Comparison of ENCODE assay signal across 1 cellular context in genomic region chr12:124668602-124669001, GRCh38.
TF ChIP-seq lines count a peak whose summit lies in the region.

No MANE protein-coding gene starts in this region.

TF ChIP-seq in K562, 482 proteins besides CTCF, POLR2A, EP300 and RAD21 (continued from another document):
- TF ChIP-seq RB1 (IDR thresholded peaks at IDR 0.05; ENCODE audit: low read depth), result no peak
- peak; percentile 43; the same call in 1 of the 2 replicates for TF ChIP-seq TOE1 (IDR thresholded peaks at IDR 0.05; ENCODE audit: borderline replicate concordance)
- no peak for TF ChIP-seq TOE1 (CRISPR knock-in tag; IDR thresholded peaks at IDR 0.05; ENCODE audit: borderline replicate concordance, low read depth)
- no peak for TF ChIP-seq ZNF212 (CRISPR knock-in tag; IDR thresholded peaks at IDR 0.05)
- no peak for TF ChIP-seq ZNF57 (CRISPR knock-in tag; IDR thresholded peaks at IDR 0.05)
- no peak for TF ChIP-seq ZBTB12 (CRISPR knock-in tag; IDR thresholded peaks at IDR 0.05)
- no peak for TF ChIP-seq RREB1 (CRISPR knock-in tag; IDR thresholded peaks at IDR 0.05)
- TF ChIP-seq IFI16 (CRISPR knock-in tag; IDR thresholded peaks at IDR 0.05), result no peak
- TF ChIP-seq ZEB2 (IDR thresholded peaks at IDR 0.05), result no peak
- TF ChIP-seq STAT6 (CRISPR knock-in tag; IDR thresholded peaks at IDR 0.05), result no peak
- TF ChIP-seq MLX (CRISPR knock-in tag; conservative IDR thresholded peaks at IDR 0.05), result no peak
- TF ChIP-seq NR3C1 (CRISPR knock-in tag; IDR thresholded peaks at IDR 0.05), result no peak
- no peak for TF ChIP-seq TFAP4 (CRISPR knock-in tag; IDR thresholded peaks at IDR 0.05; ENCODE audit: borderline replicate concordance)
- no peak for TF ChIP-seq POU5F1 (IDR thresholded peaks at IDR 0.05; ENCODE audit: borderline replicate concordance, low read depth, low read length, partially characterized antibody)
- TF ChIP-seq CSDE1 (IDR thresholded peaks at IDR 0.05), result no peak
- no peak for TF ChIP-seq PCBP1 (IDR thresholded peaks at IDR 0.05; ENCODE audit: low read depth, low read length, poor library complexity, severe bottlenecking)
- TF ChIP-seq RAD51 (IDR thresholded peaks at IDR 0.05; ENCODE audit: borderline replicate concordance, low read depth), result peak; percentile 79
- TF ChIP-seq STAT5A (IDR thresholded peaks at IDR 0.05; ENCODE audit: borderline replicate concordance, low read length), result no peak
- no peak for TF ChIP-seq MCM3 (IDR thresholded peaks at IDR 0.05)
- TF ChIP-seq USF2 (CRISPR knock-in tag; IDR thresholded peaks at IDR 0.05), result peak; percentile 55
- TF ChIP-seq SIN3A (IDR thresholded peaks at IDR 0.05; ENCODE audit: borderline replicate concordance in 2 of 2, control insufficient read depth in 1 of 2, low read depth in 2 of 2, low read length in 2 of 2), result no peak
- no peak for TF ChIP-seq PHB (CRISPR knock-in tag; IDR thresholded peaks at IDR 0.05)
- no peak for TF ChIP-seq ZNF586 (CRISPR knock-in tag; conservative IDR thresholded peaks at IDR 0.05)
- no peak for TF ChIP-seq DLX4 (CRISPR knock-in tag; IDR thresholded peaks at IDR 0.05)
- TF ChIP-seq ZNF280B (CRISPR knock-in tag; IDR thresholded peaks at IDR 0.05), result no peak
- no peak for TF ChIP-seq FOXK2 (conservative IDR thresholded peaks at IDR 0.05 in 1 of 2, IDR thresholded peaks at IDR 0.05 in 1 of 2; ENCODE audit: low read depth in 2 of 2)
- no peak for TF ChIP-seq EWSR1 (IDR thresholded peaks at IDR 0.05; ENCODE audit: borderline replicate concordance, low read depth, partially characterized antibody)
- TF ChIP-seq ETV1 (tag; conservative IDR thresholded peaks at IDR 0.05; ENCODE audit: low read depth), result no peak
- TF ChIP-seq COPS2 (conservative IDR thresholded peaks at IDR 0.05), result no peak
